ENCODE assay signal across 21 cellular contexts in genomic region chr12:104331376-104331775, GRCh38. TPM values are rescaled to one million over a fixed set of nuclear protein-coding genes. Genes with fewer than 3 reads are reported as not detected.
A peak's percentile ranks its signal among the peaks of the same experiment; 100 is the strongest.
DNase-seq lines count a peak whose midpoint lies in the region; ATAC-seq, FAIRE-seq and TF ChIP-seq lines count a peak whose summit lies in the region.
"Had no signal": no experiment of that assay in that cellular context is flagged by ENCODE, and none has a peak within 500 bp of the region (broad histone marks: within the 10 kb centered on the region; RNA-seq: fewer than 3 reads in every experiment).

No MANE protein-coding gene starts in this region.

- H3K4me3 Mint-ChIP-seq in activated CD4-positive, alpha-beta memory T cell treated with anti-CD3 and anti-CD28 coated beads for 36 hours = no peak overlapping the region
- H3K4me3 Mint-ChIP-seq: CD14-positive monocyte; CD4-positive, alpha-beta T cell; CD8-positive, alpha-beta memory T cell; GM23338; H9 had no signal

- H4K8ac ChIP-seq in IMR-90 (ENCODE audit: low read depth in 2 of 2, low read length in 2 of 2) (no peak overlapping the region), mesenchymal stem cell (ENCODE audit: low read length) (no peak overlapping the region)

- intact Hi-C loops in IMR-90 (cut with micrococcal nuclease) = no loop called here
- intact Hi-C loops in activated CD4-positive, alpha-beta memory T cell treated with anti-CD3 and anti-CD28 coated beads for 36 hours (cut with micrococcal nuclease) = no loop called here

- H3K4me1 ChIP-seq in IMR-90 (ENCODE audit: control insufficient read depth, insufficient read depth, low read length) (peaks cover 2% of the 10 kb centered on the region; the same call in 1 of the 2 replicates), mesenchymal stem cell (ENCODE audit: control insufficient read depth, insufficient read depth, low read depth, low read length) (no peaks in the 10 kb centered on the region)
- H3K4me1 ChIP-seq: BE2C; BLaER1 treated with 17β-estradiol and CSF1 and Interleukin-3, amounts not matched to agents 10 nM and 100 nM had no signal

- no peak overlapping the region for H3K56ac ChIP-seq in IMR-90 (ENCODE audit: extremely low read depth, insufficient read depth, low read length)

- no peak overlapping the region for H2AK9ac ChIP-seq in IMR-90 (replicated peaks; ENCODE audit: low read depth, low read length, poor library complexity)

- in situ Hi-C loops in IMR-90 (cut with MboI; ENCODE audit: low sequenced_read_pairs) = no loop called here

- H3K27me3 ChIP-seq in IMR-90 (ENCODE audit: control insufficient read depth, insufficient read depth, low read length) (no peaks in the 10 kb centered on the region), mesenchymal stem cell (ENCODE audit: control insufficient read depth in 1 of 2, insufficient read depth in 1 of 2, low read length in 2 of 2) (no peaks in the 10 kb centered on the region)
- H3K27me3 ChIP-seq: BE2C; BLaER1 treated with 17β-estradiol and CSF1 and Interleukin-3, amounts not matched to agents 10 nM and 100 nM had no signal

- H3K27ac ChIP-seq in IMR-90 (ENCODE audit: insufficient read depth, low read length) (no peak overlapping the region), mesenchymal stem cell (ENCODE audit: low read length, poor library complexity, severe bottlenecking) (no peak overlapping the region)
- H3K27ac ChIP-seq: BLaER1 treated with 17β-estradiol and CSF1 and Interleukin-3, amounts not matched to agents 10 nM and 100 nM had no signal

- H2BK12ac ChIP-seq in mesenchymal stem cell (ENCODE audit: low read length in 2 of 2) = no peak overlapping the region

- H2AK5ac ChIP-seq in IMR-90 (ENCODE audit: low read depth, low read length) (no peak overlapping the region), mesenchymal stem cell (ENCODE audit: low read length, severe bottlenecking) (no peak overlapping the region)

- H3K27me3 Mint-ChIP-seq in activated CD4-positive, alpha-beta memory T cell treated with anti-CD3 and anti-CD28 coated beads for 36 hours = no peaks in the 10 kb centered on the region
- H3K27me3 Mint-ChIP-seq: CD4-positive, alpha-beta T cell; CD8-positive, alpha-beta memory T cell had no signal

- CTCF ChIA-PET in IMR-90 (lab: Yijun Ruan, JAX) = no interaction called here
- CTCF ChIA-PET in activated CD4-positive, alpha-beta memory T cell treated with anti-CD3 and anti-CD28 coated beads for 36 hours (lab: Charles Lee) = no interaction called here

- no peak overlapping the region for H3K4me2 ChIP-seq in IMR-90 (ENCODE audit: low read depth, low read length)
- H3K4me2 ChIP-seq in mesenchymal stem cell (ENCODE audit: low read length, poor library complexity, severe bottlenecking) = no peak overlapping the region
- H3K4me2 ChIP-seq: BLaER1 treated with 17β-estradiol and CSF1 and Interleukin-3, amounts not matched to agents 10 nM and 100 nM; GM23338 had no signal

- H2BK120ac ChIP-seq in IMR-90 (ENCODE audit: low read depth, low read length) (no peak overlapping the region), mesenchymal stem cell (ENCODE audit: low read depth, low read length) (no peak overlapping the region)

- no peaks in the 10 kb centered on the region for H3K4me1 Mint-ChIP-seq in activated CD4-positive, alpha-beta memory T cell treated with anti-CD3 and anti-CD28 coated beads for 36 hours (ENCODE audit: low read depth)
- H3K4me1 Mint-ChIP-seq: CD14-positive monocyte; CD8-positive, alpha-beta memory T cell; GM23338; H9 had no signal

- peak overlapping the region; percentile 8 for H2BK5ac ChIP-seq in IMR-90 (ENCODE audit: low read depth, low read length, poor library complexity, severe bottlenecking)
- no peak overlapping the region for H2BK5ac ChIP-seq in mesenchymal stem cell (ENCODE audit: low read depth, low read length, poor library complexity, severe bottlenecking)

- POLR2A ChIA-PET in IMR-90 (lab: Charles Lee; ENCODE audit: unreplicated experiment) = no interaction called here
- POLR2A ChIA-PET in activated CD4-positive, alpha-beta memory T cell treated with anti-CD3 and anti-CD28 coated beads for 36 hours (lab: Charles Lee) = no interaction called here

- dilution Hi-C loops in IMR-90 (cut with HindIII; ENCODE audit: low sequenced_read_pairs, unreplicated experiment) = no loop called here

- H4K91ac ChIP-seq in IMR-90 (ENCODE audit: insufficient read depth, low read depth, low read length) = no peak overlapping the region
- no peak overlapping the region for H4K91ac ChIP-seq in mesenchymal stem cell (ENCODE audit: low read length)

- no peak overlapping the region for H3K9ac ChIP-seq in IMR-90 (ENCODE audit: low read depth, low read length)
- H3K9ac ChIP-seq in mesenchymal stem cell (ENCODE audit: low read length) = peak overlapping the region; percentile 9
- H3K9ac ChIP-seq: BLaER1 treated with 17β-estradiol and CSF1 and Interleukin-3, amounts not matched to agents 10 nM and 100 nM had no signal

- no peak overlapping the region for H2BK20ac ChIP-seq in IMR-90 (ENCODE audit: low read depth, low read length)

- no peaks in the 10 kb centered on the region for H3K9me1 ChIP-seq in IMR-90 (ENCODE audit: insufficient read depth, low read length)

- TF ChIP-seq CTCF in IMR-90 (conservative IDR thresholded peaks at IDR 0.05; ENCODE audit: low read depth, low read length) = no peak

- no TSS peak for BruUV-seq in IMR-90 (replicated peaks; lab: Mats Ljungman, UMichigan)

- H3K9me3 ChIP-seq in IMR-90 (ENCODE audit: control insufficient read depth, insufficient read depth, low read length) (no peaks in the 10 kb centered on the region), mesenchymal stem cell (ENCODE audit: control insufficient read depth, low read length) (no peaks in the 10 kb centered on the region)
- H3K9me3 ChIP-seq: BE2C; BLaER1 treated with 17β-estradiol and CSF1 and Interleukin-3, amounts not matched to agents 10 nM and 100 nM had no signal

- H3K4me3 ChIP-seq in IMR-90 (ENCODE audit: insufficient read depth, low read depth, low read length) (no peak overlapping the region), mesenchymal stem cell (ENCODE audit: insufficient read depth in 1 of 2, low read depth in 1 of 2, low read length in 2 of 2) (no peak overlapping the region)
- H3K4me3 ChIP-seq: BLaER1 treated with 17β-estradiol and CSF1 and Interleukin-3, amounts not matched to agents 10 nM and 100 nM; GM23338 had no signal

- TF ChIP-seq POLR2A in IMR-90 (IDR thresholded peaks at IDR 0.05; ENCODE audit: low read depth, low read length) = no peak

- H3K36me3 Mint-ChIP-seq in activated CD4-positive, alpha-beta memory T cell treated with anti-CD3 and anti-CD28 coated beads for 36 hours = peaks cover 32% of the 10 kb centered on the region

- WGBS in IMR-90 (ENCODE audit: extremely low coverage in 2 of 2, insufficient read length in 1 of 2), 2 experiments = no CpG with 5 or more reads among the region's 2 CpGs
- WGBS in mesenchymal stem cell = no CpG with 5 or more reads among the region's 2 CpGs

- H3K36me3 ChIP-seq in IMR-90 (ENCODE audit: control insufficient read depth, insufficient read depth, low read length) (peaks cover 57% of the 10 kb centered on the region), mesenchymal stem cell (ENCODE audit: control insufficient read depth in 1 of 2, insufficient read depth in 2 of 2, low read depth in 1 of 2, low read length in 2 of 2) (peaks cover 24 to 96% of the 10 kb centered on the region in 2 experiments)

- peaks cover 19% of the 10 kb centered on the region; the same call in 1 of the 2 replicates for H4K20me1 ChIP-seq in IMR-90 (ENCODE audit: insufficient read depth, low read length)

- H3K79me1 ChIP-seq in IMR-90 (ENCODE audit: low read depth in 1 of 2, low read length in 2 of 2) (peaks cover 11 to 33% of the 10 kb centered on the region in 2 experiments), mesenchymal stem cell (replicated peaks; ENCODE audit: low read length, poor library complexity, severe bottlenecking) (peaks cover 10% of the 10 kb centered on the region)

- H3K18ac ChIP-seq in IMR-90 (ENCODE audit: low read depth, low read length) = no peak overlapping the region
- no peak overlapping the region for H3K18ac ChIP-seq in mesenchymal stem cell (ENCODE audit: low read depth in 1 of 2, low read length in 2 of 2)

- H4K5ac ChIP-seq in IMR-90 (ENCODE audit: low read depth, low read length) = no peak overlapping the region

- peak; percentile 77 for FAIRE-seq in G401.6 (lab: Jason Lieb, UNC)
- FAIRE-seq: D721Med, GM12892 had no signal

- H3K9me3 Mint-ChIP-seq in activated CD4-positive, alpha-beta memory T cell treated with anti-CD3 and anti-CD28 coated beads for 36 hours = no peaks in the 10 kb centered on the region
- H3K9me3 Mint-ChIP-seq: CD14-positive monocyte; CD4-positive, alpha-beta T cell; CD8-positive, alpha-beta memory T cell; GM23338; H9 had no signal

- H3K4ac ChIP-seq in IMR-90 (ENCODE audit: low read depth, low read length) (no peak overlapping the region), mesenchymal stem cell (ENCODE audit: low read depth in 1 of 2, low read length in 2 of 2) (no peak overlapping the region)

- no peak for DNase-seq in IMR-90
- DNase-seq in mesenchymal stem cell = no peak
- DNase-seq in activated CD4-positive, alpha-beta memory T cell treated with anti-CD3 and anti-CD28 coated beads for 36 hours = no peak
- no peak for DNase-seq in NCI-H748 treated with DMSO at 0.1 percent for 48 hours (lab: John Stamatoyannopoulos, UW)
- DNase-seq in NK-92 (lab: John Stamatoyannopoulos, UW; ENCODE audit: unreplicated experiment) = no peak
- no peak for DNase-seq in NCI-H1436 treated with DMSO at 0.1 percent for 48 hours (lab: John Stamatoyannopoulos, UW)
- DNase-seq: ACHN; AML-193; BE2C; CD4-positive, alpha-beta T cell; CD8-positive, alpha-beta memory T cell; DMS 273 treated with DMSO at 0.1 percent for 48 hours; DMS79 treated with DMSO at 0.1 percent for 48 hours; H9 had no signal

- H3K14ac ChIP-seq in IMR-90 (replicated peaks; ENCODE audit: low read depth, low read length) (no peak overlapping the region; the same call in 1 of the 2 replicates), mesenchymal stem cell (ENCODE audit: low read length in 2 of 2) (no peak overlapping the region)

- H3K27ac Mint-ChIP-seq in activated CD4-positive, alpha-beta memory T cell treated with anti-CD3 and anti-CD28 coated beads for 36 hours = no peak overlapping the region
- H3K27ac Mint-ChIP-seq: CD14-positive monocyte; CD4-positive, alpha-beta T cell; CD8-positive, alpha-beta memory T cell; GM23338; H9 had no signal

- H2AFZ ChIP-seq in IMR-90 (replicated peaks; ENCODE audit: low read length, poor library complexity) (no peak overlapping the region), mesenchymal stem cell (ENCODE audit: low read depth, low read length) (no peak overlapping the region)
- H2AFZ ChIP-seq: GM23338 had no signal

- TF ChIP-seq RAD21 in IMR-90 (IDR thresholded peaks at IDR 0.05; ENCODE audit: low read length) = no peak

- H2BK15ac ChIP-seq in IMR-90 (ENCODE audit: low read depth, low read length) (no peak overlapping the region), mesenchymal stem cell (ENCODE audit: low read depth, poor library complexity, severe bottlenecking) (no peak overlapping the region)

- ATAC-seq in IMR-90 (ENCODE audit: low read depth) = no peak
- ATAC-seq: GM23338, HCT116 had no signal

- no peak overlapping the region for H3K23ac ChIP-seq in IMR-90 (ENCODE audit: low read depth, low read length)
- H3K23ac ChIP-seq in mesenchymal stem cell (ENCODE audit: low read length in 2 of 2) = no peak overlapping the region

RNA-seq across cellular contexts. Expression of gene EID3, which starts 27.8 kb away (rescaled TPM):
- 4.1 and 6.9 TPM in 2 replicates for total RNA-seq in IMR-90 (2012; rRNA removed)
- polyA plus RNA-seq in IMR-90 (2012; rRNA removed) = 2.0 and 2.2 TPM in 2 replicates
- 0.48 and 0.92 TPM in 2 replicates for polyA plus RNA-seq in IMR-90 (2012; cell fraction: cytosol; rRNA removed)
- 5.9 and 6.1 TPM in 2 replicates for polyA plus RNA-seq in IMR-90 (2012; cell fraction: nucleus; rRNA removed; ENCODE audit: low replicate concordance)
- 0.50 TPM for polyA plus RNA-seq in mesenchymal stem cell (2013, experiment 1 of 2)
- polyA plus RNA-seq in mesenchymal stem cell (2013, experiment 2 of 2) = 0.51 TPM
- 1 to 10 TPM; 4.7 TPM for total RNA-seq in activated CD4-positive, alpha-beta memory T cell treated with anti-CD3 and anti-CD28 coated beads for 36 hours
